Comparison of ENCODE assay signal across 8 cellular contexts in genomic region chr16:30395155-30395991, GRCh38. TPM values are rescaled to one million over a fixed set of nuclear protein-coding genes. Genes with fewer than 3 reads are reported as not detected.
DNase-seq lines count a peak whose midpoint lies in the region; ATAC-seq and TF ChIP-seq lines count a peak whose summit lies in the region.

TSS of gene ZNF48 (plus strand) at chr16:30395420. CDS start at chr16:30395795, 375 bp downstream.

- TF ChIP-seq CTCF in BE2C (IDR thresholded peaks at IDR 0.05; ENCODE audit: low read depth, low read length) (peak; percentile 11; the same call in 1 of the 2 replicates), lower leg skin (IDR thresholded peaks at IDR 0.05) (peak in 1 of 3 donors; percentile 40)

- peak; percentile 92 for DNase-seq in BE2C
- DNase-seq in NCI-H524 treated with DMSO at 0.1 percent for 48 hours (lab: John Stamatoyannopoulos, UW), result peak; percentile 60
- DNase-seq in activated CD4-positive, alpha-beta T cell treated with anti-CD3 and anti-CD28 coated beads, Interleukin-2, amount 10 ng/mL, durations not matched to agents 7 days and 5 days, result peak; percentile 38
- DNase-seq in effector CD4-positive, alpha-beta T cell, result peak; percentile 34
- peak; percentile 65 to 93 for DNase-seq in lower leg skin (ENCODE audit: low spot score in 2 of 2)
- DNase-seq in stimulated activated CD8-positive, alpha-beta memory T cell treated with anti-CD3 and anti-CD28 coated beads, Interleukin-15, amount 100 ng/mL, for 24 hours (ENCODE audit: low read depth), result peak; percentile 28

- TF ChIP-seq POLR2A in GM18951 (IDR thresholded peaks at IDR 0.05; ENCODE audit: extremely low read depth, insufficient read depth, insufficient read length), result peak; percentile 73
- TF ChIP-seq POLR2A in lower leg skin (IDR thresholded peaks at IDR 0.05), result no peak

- ATAC-seq in HG03439 (IDR thresholded peaks at IDR 0.05; ENCODE audit: unreplicated experiment), result peak; percentile 61

- peaks cover 25% of the 10 kb centered on the region for H3K36me3 ChIP-seq in BE2C

- POLR2A ChIA-PET in activated CD4-positive, alpha-beta T cell treated with anti-CD3 and anti-CD28 coated beads, Interleukin-2, amount 10 ng/mL, durations not matched to agents 7 days and 5 days (lab: Charles Lee), result interaction anchor here (0.7 to 1.5 kb wide), 2 partner anchors 13 to 40 kb away, joined by 3 to 9 read pairs; partner anchors contain the start of genes CD2BP2 and SEPTIN1

- H3K27me3 Mint-ChIP-seq in activated CD4-positive, alpha-beta T cell treated with anti-CD3 and anti-CD28 coated beads, Interleukin-2, amount 10 ng/mL, durations not matched to agents 7 days and 5 days, result no peaks in the 10 kb centered on the region

- intact Hi-C loops in lower leg skin (cut with DNase I; ENCODE audit: low total_unique reads), result no loop called here

- no peaks in the 10 kb centered on the region for H3K9me3 ChIP-seq in BE2C

- peaks cover 12% of the 10 kb centered on the region for H3K4me1 ChIP-seq in BE2C

- in situ Hi-C loops in GM18951 (cut with MboI; ENCODE audit: low sequenced_read_pairs, unreplicated experiment), result no loop called here

- 0 to 1% methylated on average over 19 to 47 of the region's 103 CpGs for WGBS in lower leg skin, 2 donors

- H3K36me3 Mint-ChIP-seq in activated CD4-positive, alpha-beta T cell treated with anti-CD3 and anti-CD28 coated beads, Interleukin-2, amount 10 ng/mL, durations not matched to agents 7 days and 5 days (ENCODE audit: low read depth), result peaks cover 22% of the 10 kb centered on the region

- H3K4me3 ChIP-seq in BE2C (ENCODE audit: low read depth, low read length) (peak within 1 kb of the TSS; percentile 90), lower leg skin (ENCODE audit: low read depth, poor library complexity, severe bottlenecking) (peak within 1 kb of the TSS; percentile 74)

- peaks cover 38% of the 10 kb centered on the region for H3K4me1 Mint-ChIP-seq in activated CD4-positive, alpha-beta T cell treated with anti-CD3 and anti-CD28 coated beads, Interleukin-2, amount 10 ng/mL, durations not matched to agents 7 days and 5 days

- CTCF ChIA-PET in activated CD4-positive, alpha-beta T cell treated with anti-CD3 and anti-CD28 coated beads, Interleukin-2, amount 10 ng/mL, durations not matched to agents 7 days and 5 days (lab: Charles Lee), result interaction anchor here (0.6 to 2.6 kb wide), 13 partner anchors 9 to 299 kb away, joined by 3 to 24 read pairs (median 4); partner anchors contain the start of genes DCTPP1, MYL11, SEPTIN1 and TBC1D10B

- peak within 1 kb of the TSS; percentile 95 for H3K4me3 Mint-ChIP-seq in activated CD4-positive, alpha-beta T cell treated with anti-CD3 and anti-CD28 coated beads, Interleukin-2, amount 10 ng/mL, durations not matched to agents 7 days and 5 days

- H3K27ac Mint-ChIP-seq in activated CD4-positive, alpha-beta T cell treated with anti-CD3 and anti-CD28 coated beads, Interleukin-2, amount 10 ng/mL, durations not matched to agents 7 days and 5 days, result peak within 1 kb of the TSS; percentile 87

- H3K27me3 ChIP-seq in BE2C, result no peaks in the 10 kb centered on the region

- no peaks in the 10 kb centered on the region for H3K9me3 Mint-ChIP-seq in activated CD4-positive, alpha-beta T cell treated with anti-CD3 and anti-CD28 coated beads, Interleukin-2, amount 10 ng/mL, durations not matched to agents 7 days and 5 days

RNA-seq across cellular contexts. Expression of gene ZNF48, which starts in this region (rescaled TPM):
- 66.7 TPM for polyA plus RNA-seq in BE2C (2012; ENCODE audit: insufficient read depth, insufficient read length, low read depth)
- 10 to 100 TPM; 13.7 to 13.9 TPM for total RNA-seq in activated CD4-positive, alpha-beta T cell treated with anti-CD3 and anti-CD28 coated beads, Interleukin-2, amount 10 ng/mL, durations not matched to agents 7 days and 5 days
- total RNA-seq in lower leg skin, result 10 to 100 TPM in 3 of 4 donors, 1 to 10 TPM in 1; 8.3 to 15.6 (median 10.5) TPM

Comparison
In these comparisons a context has a peak if more than half of its experiments do, and no peak if none do; other contexts are left out.
1. Peak in every context shown above with its lines: DNase-seq, ATAC-seq and H3K4me3 ChIP-seq.
2. DNase-seq: peak in every context shown above with its lines; median percentile 92 in BE2C; 79 in lower leg skin; 60 in NCI-H524 treated with DMSO at 0.1 percent for 48 hours; 38 in activated CD4-positive, alpha-beta T cell treated with anti-CD3 and anti-CD28 coated beads, Interleukin-2, amount 10 ng/mL, durations not matched to agents 7 days and 5 days; 34 in effector CD4-positive, alpha-beta T cell; 28 in stimulated activated CD8-positive, alpha-beta memory T cell treated with anti-CD3 and anti-CD28 coated beads, Interleukin-15, amount 100 ng/mL, for 24 hours.